In the genomic region with DNA sequence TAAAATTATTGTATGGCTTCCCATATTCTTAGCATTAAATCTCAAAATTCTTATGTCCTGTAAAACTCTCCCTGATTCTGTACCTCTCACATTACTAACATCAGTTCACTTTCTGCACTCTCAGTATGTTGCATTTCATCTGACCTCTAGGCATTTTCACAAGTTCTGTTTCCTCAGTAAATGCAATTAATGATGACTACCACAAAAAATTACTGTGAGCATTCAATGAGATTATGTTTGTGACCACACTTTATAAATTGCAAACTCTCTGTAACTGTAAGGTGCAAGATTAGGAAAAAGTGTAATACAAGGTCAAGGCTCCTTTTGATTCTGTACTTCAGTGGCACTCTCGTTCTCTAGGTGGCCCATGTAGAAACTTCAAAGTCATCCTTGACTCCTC, we compare ENCODE assay signal across 4 cellular contexts.
TF ChIP-seq lines count a peak whose summit lies in the region.

No MANE protein-coding gene starts in this region.

TF ChIP-seq in HepG2, 621 proteins besides CTCF, POLR2A, EP300 and RAD21:
- TF ChIP-seq, protein P1, sequence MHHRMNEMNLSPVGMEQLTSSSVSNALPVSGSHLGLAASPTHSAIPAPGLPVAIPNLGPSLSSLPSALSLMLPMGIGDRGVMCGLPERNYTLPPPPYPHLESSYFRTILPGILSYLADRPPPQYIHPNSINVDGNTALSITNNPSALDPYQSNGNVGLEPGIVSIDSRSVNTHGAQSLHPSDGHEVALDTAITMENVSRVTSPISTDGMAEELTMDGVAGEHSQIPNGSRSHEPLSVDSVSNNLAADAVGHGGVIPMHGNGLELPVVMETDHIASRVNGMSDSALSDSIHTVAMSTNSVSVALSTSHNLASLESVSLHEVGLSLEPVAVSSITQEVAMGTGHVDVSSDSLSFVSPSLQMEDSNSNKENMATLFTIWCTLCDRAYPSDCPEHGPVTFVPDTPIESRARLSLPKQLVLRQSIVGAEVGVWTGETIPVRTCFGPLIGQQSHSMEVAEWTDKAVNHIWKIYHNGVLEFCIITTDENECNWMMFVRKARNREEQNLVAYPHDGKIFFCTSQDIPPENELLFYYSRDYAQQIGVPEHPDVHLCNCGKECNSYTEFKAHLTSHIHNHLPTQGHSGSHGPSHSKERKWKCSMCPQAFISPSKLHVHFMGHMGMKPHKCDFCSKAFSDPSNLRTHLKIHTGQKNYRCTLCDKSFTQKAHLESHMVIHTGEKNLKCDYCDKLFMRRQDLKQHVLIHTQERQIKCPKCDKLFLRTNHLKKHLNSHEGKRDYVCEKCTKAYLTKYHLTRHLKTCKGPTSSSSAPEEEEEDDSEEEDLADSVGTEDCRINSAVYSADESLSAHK (CRISPR knock-in tag; IDR thresholded peaks at IDR 0.05; ENCODE audit: borderline replicate concordance), result no peak
- peak; percentile 69 for TF ChIP-seq MAFF (IDR thresholded peaks at IDR 0.05; ENCODE audit: low read depth, low read length)
- peak; percentile 18 to 77; a peak in 3 of 4 replicates for TF ChIP-seq MAFK (conservative IDR thresholded peaks at IDR 0.05 in 1 of 2, IDR thresholded peaks at IDR 0.05 in 1 of 2; ENCODE audit: low read length in 2 of 2)

TF ChIP-seq in A549, 52 proteins besides CTCF, POLR2A, EP300 and RAD21:
- TF ChIP-seq POLR2AphosphoS2 (conservative IDR thresholded peaks at IDR 0.05; ENCODE audit: low read length), result no peak
- peak; percentile 43 for TF ChIP-seq MAFK (IDR thresholded peaks at IDR 0.05; ENCODE audit: partially characterized antibody)

TF ChIP-seq in IMR-90, 13 proteins besides CTCF, POLR2A, EP300 and RAD21:
- peak; percentile 57 for TF ChIP-seq MAFK (IDR thresholded peaks at IDR 0.05; ENCODE audit: low read depth, low read length)
- no peak for TF ChIP-seq FOS (IDR thresholded peaks at IDR 0.05; ENCODE audit: low read depth, low read length)

TF ChIP-seq in K562, 482 proteins besides CTCF, POLR2A, EP300 and RAD21:
- TF ChIP-seq RBFOX2 (IDR thresholded peaks at IDR 0.05; ENCODE audit: low read depth, low read length) (no peak), ZNF316 (IDR thresholded peaks at IDR 0.05) (peak; percentile 15; the same call in 1 of the 2 replicates), IRF2 (CRISPR knock-in tag; IDR thresholded peaks at IDR 0.05) (no peak), WHSC1 (IDR thresholded peaks at IDR 0.05; ENCODE audit: low read length) (no peak)
- TF ChIP-seq, protein P2, sequence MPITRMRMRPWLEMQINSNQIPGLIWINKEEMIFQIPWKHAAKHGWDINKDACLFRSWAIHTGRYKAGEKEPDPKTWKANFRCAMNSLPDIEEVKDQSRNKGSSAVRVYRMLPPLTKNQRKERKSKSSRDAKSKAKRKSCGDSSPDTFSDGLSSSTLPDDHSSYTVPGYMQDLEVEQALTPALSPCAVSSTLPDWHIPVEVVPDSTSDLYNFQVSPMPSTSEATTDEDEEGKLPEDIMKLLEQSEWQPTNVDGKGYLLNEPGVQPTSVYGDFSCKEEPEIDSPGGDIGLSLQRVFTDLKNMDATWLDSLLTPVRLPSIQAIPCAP (CRISPR knock-in tag; IDR thresholded peaks at IDR 0.05; ENCODE audit: borderline replicate concordance), result no peak
